ENCODE assay signal across 8 cellular contexts in the genomic region with DNA sequence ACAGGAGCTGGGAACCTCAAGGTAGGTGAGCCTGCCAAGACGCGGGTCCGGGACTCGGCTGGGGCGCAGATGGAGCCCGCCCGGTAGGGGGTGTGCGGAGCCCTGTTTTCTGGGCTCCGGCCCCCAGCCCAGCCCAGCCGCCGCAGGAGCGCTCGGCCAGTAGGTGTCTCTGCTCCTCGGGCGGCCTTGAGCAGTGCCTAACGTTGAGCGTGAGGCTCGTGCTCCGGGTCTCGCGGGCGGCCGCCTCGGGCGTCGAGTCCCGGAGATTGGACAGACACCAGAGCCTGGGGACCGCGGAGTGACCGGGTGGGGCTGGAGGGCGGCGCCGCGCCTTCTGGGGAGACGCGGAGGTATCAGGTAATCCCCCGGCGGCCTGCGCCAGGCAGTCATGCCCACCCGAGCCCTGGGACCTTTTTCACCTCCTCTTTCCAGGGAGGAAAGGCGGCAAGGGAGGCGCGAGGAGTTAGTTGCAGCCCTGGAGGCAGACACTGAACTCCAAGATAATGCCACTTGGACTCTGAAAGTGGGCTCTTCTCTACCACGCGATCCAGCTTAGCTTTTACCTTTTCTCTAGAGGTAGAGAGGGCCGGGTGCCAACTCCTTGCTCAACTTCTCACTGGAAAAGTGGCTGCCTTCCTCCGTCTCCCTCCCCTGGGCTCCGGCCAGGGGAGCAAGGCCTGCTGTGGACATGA. TPM values are rescaled to one million over a fixed set of nuclear protein-coding genes. Genes with fewer than 3 reads are reported as not detected.
DNase-seq lines count a peak whose midpoint lies in the region; ATAC-seq and TF ChIP-seq lines count a peak whose summit lies in the region.

No MANE protein-coding gene starts in this region.

- peak; percentile 67 for DNase-seq in COLO668 (lab: John Stamatoyannopoulos, UW; ENCODE audit: unreplicated experiment)
- DNase-seq in central memory CD8-positive, alpha-beta T cell (ENCODE audit: low spot score in 2 of 2) = no peak
- DNase-seq in left lung = peak; percentile 60 to 89
- DNase-seq in stimulated activated CD4-positive, alpha-beta T cell treated with anti-CD3 and anti-CD28 coated beads, Interleukin-4, amount 100 ng/mL, for 4 hours = peak; percentile 38 to 53
- DNase-seq in DMS79 (lab: John Stamatoyannopoulos, UW) = no peak

- H3K27ac Mint-ChIP-seq in central memory CD8-positive, alpha-beta T cell (ENCODE audit: low read depth) = no peak overlapping the region

- no peaks in the 10 kb centered on the region for H3K36me3 ChIP-seq in left lung

- H3K9me3 ChIP-seq in left lung = no peaks in the 10 kb centered on the region

- H3K27me3 Mint-ChIP-seq in central memory CD8-positive, alpha-beta T cell = peaks cover 12% of the 10 kb centered on the region

- H3K36me3 Mint-ChIP-seq in central memory CD8-positive, alpha-beta T cell (ENCODE audit: insufficient read depth) = no peaks in the 10 kb centered on the region

- TF ChIP-seq CTCF in VCaP (conservative IDR thresholded peaks at IDR 0.05) = peak; percentile 72
- peak in 1 of 2 donors; percentile 35 for TF ChIP-seq CTCF in left lung (IDR thresholded peaks at IDR 0.05)

- intact Hi-C loops in left lung (cut with DNase I) = no loop called here

- H3K4me1 ChIP-seq in left lung = peaks cover 0 to 9% of the 10 kb centered on the region in 2 donors

- H3K4me3 Mint-ChIP-seq in central memory CD8-positive, alpha-beta T cell = no peak overlapping the region

- no peak overlapping the region for H3K27ac ChIP-seq in VCaP
- no peak overlapping the region for H3K27ac ChIP-seq in left lung

- H3K9me3 Mint-ChIP-seq in central memory CD8-positive, alpha-beta T cell = no peaks in the 10 kb centered on the region

- H3K4me1 Mint-ChIP-seq in central memory CD8-positive, alpha-beta T cell = no peaks in the 10 kb centered on the region

- H3K4me3 ChIP-seq in left lung = peak overlapping the region; percentile 17 to 24

- H3K27me3 ChIP-seq in left lung = peaks cover 0 to 54% of the 10 kb centered on the region in 2 donors

- ATAC-seq in GM19397 (IDR thresholded peaks at IDR 0.05; ENCODE audit: unreplicated experiment) = peak; percentile 98
- peak; percentile 93 for ATAC-seq in HG03460 (IDR thresholded peaks at IDR 0.05; ENCODE audit: unreplicated experiment)
- peak; percentile 43 for ATAC-seq in central memory CD8-positive, alpha-beta T cell (replicated peaks; ENCODE audit: extremely low read depth, poor library complexity, severe bottlenecking)
- peak; percentile 96 for ATAC-seq in left lung

RNA-seq across cellular contexts. Expression of a gene that starts 14.5 kb away (rescaled TPM):
- 100 to 1,000 TPM in 1 of 2 donors, 10 to 100 TPM in 1; 11.2 to 384 TPM for total RNA-seq in left lung

RNA-seq across cellular contexts. Expression of a gene that starts 36.4 kb away (rescaled TPM):
- total RNA-seq in left lung = 10 to 100 TPM in 1 of 2 donors, 1 to 10 TPM in 1; 3.6 to 75.6 TPM

Comparison
In these comparisons a context has a peak if more than half of its experiments do, and no peak if none do; other contexts are left out.
1. DNase-seq: peak in COLO668 (single experiment), left lung (2 of 2) and stimulated activated CD4-positive, alpha-beta T cell treated with anti-CD3 and anti-CD28 coated beads, Interleukin-4, amount 100 ng/mL, for 4 hours (2 of 2); none in central memory CD8-positive, alpha-beta T cell (0 of 2) and DMS79 (single experiment).
2. ATAC-seq: peak in every context shown above with its lines; median percentile 98 in GM19397; 96 in left lung; 93 in HG03460; 43 in central memory CD8-positive, alpha-beta T cell.